In the genomic region with DNA sequence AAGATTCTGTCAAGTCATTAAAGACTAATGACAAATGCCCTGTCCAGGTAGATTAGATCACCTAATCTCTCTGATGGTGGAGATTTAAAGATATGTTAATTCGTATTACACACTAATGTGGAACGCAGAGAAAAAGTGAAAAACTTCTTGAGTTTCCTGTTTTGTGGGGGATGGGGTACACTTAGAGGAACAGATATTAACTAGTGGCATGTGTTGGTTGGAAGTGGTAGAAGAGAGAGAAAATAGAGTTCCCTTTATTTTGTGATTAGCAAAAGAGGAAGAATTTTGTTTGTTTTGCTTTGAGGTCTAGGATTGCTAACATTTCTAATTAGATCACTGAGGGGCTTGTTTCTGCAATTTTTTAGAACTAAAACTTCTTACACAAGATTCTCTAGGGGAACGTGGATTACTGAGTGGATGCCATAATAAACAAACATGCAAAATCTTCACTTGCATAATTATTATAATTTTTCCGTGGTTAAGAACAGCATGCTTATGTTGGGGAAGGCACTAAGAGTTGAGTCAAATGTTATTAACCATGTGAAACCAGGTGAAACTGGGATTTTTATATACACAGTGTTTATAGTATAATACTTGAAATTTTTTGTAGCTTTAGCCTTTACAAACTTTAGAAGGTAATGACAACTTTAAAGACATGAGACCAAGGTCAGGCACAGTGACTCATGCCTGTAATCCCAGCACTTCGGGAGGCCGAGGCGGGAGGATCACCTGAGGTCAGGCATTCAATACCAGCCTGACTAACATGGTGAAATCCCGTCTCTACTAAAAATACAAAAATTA, we compare ENCODE assay signal across 8 cellular contexts.
A peak's percentile ranks its signal among the peaks of the same experiment; 100 is the strongest.
DNase-seq lines count a peak whose midpoint lies in the region; ATAC-seq and TF ChIP-seq lines count a peak whose summit lies in the region.

No MANE protein-coding gene starts in this region.

- no peaks in the 10 kb centered on the region for H3K9me3 ChIP-seq in right cardiac atrium (ENCODE audit: control insufficient read depth, low read length)
- no peaks in the 10 kb centered on the region for H3K9me3 ChIP-seq in vagina

- H3K9me3 Mint-ChIP-seq in CD14-positive monocyte (no peaks in the 10 kb centered on the region), HFFc6 (no peaks in the 10 kb centered on the region), T-cell (no peaks in the 10 kb centered on the region)

- CTCF ChIA-PET in T-cell (lab: Charles Lee) = interaction anchor here (0.7 kb wide), 2 partner anchors 108 to 1238 kb away, joined by 4 to 8 read pairs; no protein-coding TSS in a partner anchor

- ATAC-seq in T-cell (replicated peaks in 1 of 4) = peak in 3 of 4 experiments; percentile 42 to 58 (median 48)
- peak; percentile 44 to 78 for ATAC-seq in right cardiac atrium
- no peak for ATAC-seq in HG03457 (IDR thresholded peaks at IDR 0.05; ENCODE audit: unreplicated experiment)

- H3K27ac Mint-ChIP-seq in CD14-positive monocyte (peak overlapping the region; percentile 92 to 97 (median 95)), HFFc6 (peak overlapping the region; percentile 64), T-cell (peak overlapping the region; percentile 91 to 94)

- no peaks in the 10 kb centered on the region for H3K27me3 ChIP-seq in right cardiac atrium (ENCODE audit: control insufficient read depth, insufficient read depth)
- H3K27me3 ChIP-seq in vagina = no peaks in the 10 kb centered on the region

- POLR2A ChIA-PET in T-cell (lab: Charles Lee) = interaction anchor here in 1 of 2 donors (0.7 kb wide), 1 partner anchor 543 kb away, joined by 16 read pairs; no protein-coding TSS in a partner anchor

- H3K4me1 Mint-ChIP-seq in CD14-positive monocyte (peaks cover 38% of the 10 kb centered on the region), HFFc6 (ENCODE audit: low read depth) (peaks cover 47% of the 10 kb centered on the region), T-cell (peaks cover 62 to 79% (median 71%) of the 10 kb centered on the region in 3 donors)

- WGBS in right cardiac atrium = 28% methylated on average over 8 of the region's 8 CpGs

- no peak for DNase-seq in CD14-positive monocyte (ENCODE audit: low spot score)
- DNase-seq in HFFc6 = no peak
- DNase-seq in T-cell = no peak
- no peak for DNase-seq in right cardiac atrium
- no peak for DNase-seq in vagina (ENCODE audit: extremely low spot score in 2 of 2)
- no peak for DNase-seq in NCI-H446 treated with DMSO at 0.1 percent for 48 hours (lab: John Stamatoyannopoulos, UW)
- no peak for DNase-seq in NCI-H128 (lab: John Stamatoyannopoulos, UW; ENCODE audit: unreplicated experiment)

- H3K4me3 Mint-ChIP-seq in CD14-positive monocyte (peak overlapping the region; percentile 45 to 66), HFFc6 (peak overlapping the region; percentile 18), T-cell (peak overlapping the region; percentile 70 to 75 (median 72))

- H3K27me3 Mint-ChIP-seq in CD14-positive monocyte (ENCODE audit: low read depth in 3 of 3) (peaks cover 0 to 1% (median 0%) of the 10 kb centered on the region in 3 donors), HFFc6 (ENCODE audit: insufficient read depth) (no peaks in the 10 kb centered on the region; the same call in 1 of the 2 replicates), T-cell (no peaks in the 10 kb centered on the region)

- TF ChIP-seq CTCF in CD14-positive monocyte (IDR thresholded peaks at IDR 0.05) = no peak
- no peak for TF ChIP-seq CTCF in HFFc6 (IDR thresholded peaks at IDR 0.05)
- no peak for TF ChIP-seq CTCF in vagina (IDR thresholded peaks at IDR 0.05)

- intact Hi-C loops in CD14-positive monocyte (cut with micrococcal nuclease) = loop anchor here (1.0 to 5.0 kb wide), 4 partner anchors 24 to 100 kb away; a partner anchor contains a TSS
- intact Hi-C loops in right cardiac atrium (cut with DNase I) = no loop called here
- intact Hi-C loops in vagina (cut with DNase I) = no loop called here

- no peak for TF ChIP-seq POLR2A in vagina (IDR thresholded peaks at IDR 0.05)

- H3K27ac ChIP-seq in right cardiac atrium (ENCODE audit: low read length) (no peak overlapping the region), vagina (peak overlapping the region; percentile 30)

- H3K36me3 ChIP-seq in vagina = no peaks in the 10 kb centered on the region

- H3K4me3 ChIP-seq in right cardiac atrium (ENCODE audit: low read length) = no peak overlapping the region
- H3K4me3 ChIP-seq in vagina = no peak overlapping the region

- no peaks in the 10 kb centered on the region for H3K4me1 ChIP-seq in right cardiac atrium (ENCODE audit: control insufficient read depth, insufficient read depth, low read length)
- H3K4me1 ChIP-seq in vagina = peaks cover 18% of the 10 kb centered on the region

- H3K36me3 Mint-ChIP-seq in CD14-positive monocyte (no peaks in the 10 kb centered on the region), HFFc6 (ENCODE audit: low read depth) (peaks cover 14% of the 10 kb centered on the region), T-cell (no peaks in the 10 kb centered on the region)

Comparison
In these comparisons a context has a peak if more than half of its experiments do, and no peak if none do; other contexts are left out.
1. H3K4me3 Mint-ChIP-seq: peak in every context shown above with its lines; median percentile 72 in T-cell; 56 in CD14-positive monocyte; 18 in HFFc6.
2. intact Hi-C loops: an anchor here in CD14-positive monocyte (1.0 to 5.0 kb wide); none called in right cardiac atrium and vagina.